In genomic region chr3:120090422-120090821, GRCh38 we compare ENCODE assay signal across 1 cellular context.
TF ChIP-seq lines count a peak whose summit lies in the region.

No MANE protein-coding gene starts in this region.

TF ChIP-seq in GM12878, 131 proteins besides CTCF, POLR2A, EP300 and RAD21 (continued from another document):
- TF ChIP-seq IRF3 (IDR thresholded peaks at IDR 0.05) = no peak
- TF ChIP-seq JUNB (IDR thresholded peaks at IDR 0.05) = no peak
- TF ChIP-seq TCF7 (IDR thresholded peaks at IDR 0.05; ENCODE audit: borderline replicate concordance) = no peak
- no peak for TF ChIP-seq GATAD2B (conservative IDR thresholded peaks at IDR 0.05; ENCODE audit: low read depth)
- no peak for TF ChIP-seq NRF1 (conservative IDR thresholded peaks at IDR 0.05; ENCODE audit: low read depth, low read length)
- no peak for TF ChIP-seq RCOR1 (conservative IDR thresholded peaks at IDR 0.05; ENCODE audit: low read depth, low read length)
- TF ChIP-seq ZNF384 (IDR thresholded peaks at IDR 0.05; ENCODE audit: borderline replicate concordance, low read depth, low read length) = no peak
- no peak for TF ChIP-seq HDAC6 (IDR thresholded peaks at IDR 0.05; ENCODE audit: unreplicated experiment)
- TF ChIP-seq LARP7 (IDR thresholded peaks at IDR 0.05) = no peak
- TF ChIP-seq PRDM15 (CRISPR knock-in tag; IDR thresholded peaks at IDR 0.05) = no peak
- no peak for TF ChIP-seq RUNX3 (IDR thresholded peaks at IDR 0.05; ENCODE audit: low read length)
- TF ChIP-seq MLLT1 (IDR thresholded peaks at IDR 0.05) = no peak
- TF ChIP-seq ZBTB40 (IDR thresholded peaks at IDR 0.05; ENCODE audit: borderline replicate concordance) = no peak
- TF ChIP-seq BRCA1 (IDR thresholded peaks at IDR 0.05; ENCODE audit: low read depth, low read length) = no peak
- no peak for TF ChIP-seq SPI1 (IDR thresholded peaks at IDR 0.05; ENCODE audit: borderline replicate concordance, insufficient read depth, low read depth, low read length)
- no peak for TF ChIP-seq REST (IDR thresholded peaks at IDR 0.05; ENCODE audit: low read depth, low read length)
- TF ChIP-seq POU2F2 (IDR thresholded peaks at IDR 0.05; ENCODE audit: borderline replicate concordance, low read depth, low read length) = no peak
- no peak for TF ChIP-seq ATF3 (IDR thresholded peaks at IDR 0.05; ENCODE audit: borderline replicate concordance, extremely low read depth, low read depth, low read length)
